In the genomic region with DNA sequence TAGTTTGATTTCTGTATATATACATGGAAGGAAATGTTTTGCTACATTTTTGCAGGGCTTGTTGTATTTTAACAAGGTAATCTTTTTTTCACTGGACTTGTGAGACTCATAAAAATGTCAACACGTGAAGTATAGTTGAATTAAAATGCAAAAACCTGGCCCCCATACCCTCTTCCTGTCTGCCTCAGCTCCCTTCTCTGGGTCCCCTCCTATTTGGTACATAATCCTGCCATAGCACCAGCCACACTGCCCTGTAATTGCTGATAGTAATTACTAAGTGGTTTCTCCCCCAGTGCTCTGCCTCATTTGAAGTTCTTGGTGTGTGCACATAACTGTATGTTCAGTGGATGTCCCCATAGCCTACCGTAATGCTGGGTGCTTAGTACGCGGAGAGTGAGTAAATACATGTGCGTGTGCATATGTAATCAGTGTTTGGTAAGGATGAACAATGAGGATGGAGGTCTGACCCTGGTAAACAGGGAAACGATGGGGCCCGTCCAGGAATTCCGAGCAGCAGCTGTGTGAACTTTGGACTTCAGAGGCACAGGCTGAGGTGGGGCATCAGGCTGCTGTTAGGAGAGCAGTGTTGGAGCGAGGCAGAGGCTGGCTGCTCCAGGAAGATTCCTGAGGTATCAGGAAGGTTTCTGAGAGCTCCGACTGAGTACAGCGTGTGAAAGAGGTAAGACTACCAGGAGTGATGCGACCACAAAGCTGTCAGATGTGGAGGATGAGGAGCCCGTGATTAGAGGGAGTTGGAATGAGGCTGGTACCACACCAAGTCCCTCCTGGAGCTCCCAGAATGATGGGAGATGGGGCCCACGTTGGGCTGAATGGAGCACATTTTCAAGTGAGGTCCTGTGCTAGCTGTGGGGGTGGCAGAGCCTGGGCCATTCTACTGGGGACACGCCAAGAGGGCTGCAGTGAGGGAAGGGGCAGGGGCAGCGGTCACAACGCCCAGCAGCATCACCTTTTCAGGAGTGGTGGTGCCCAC, we compare ENCODE assay signal across 17 cellular contexts.
DNase-seq lines count a peak whose midpoint lies in the region; ATAC-seq, FAIRE-seq and TF ChIP-seq lines count a peak whose summit lies in the region.
"Had no signal": no experiment of that assay in that cellular context is flagged by ENCODE, and none has a peak within 500 bp of the region (broad histone marks: within the 10 kb centered on the region; RNA-seq: fewer than 3 reads in every experiment).

No MANE protein-coding gene starts in this region.

- no peaks in the 10 kb centered on the region for H3K27me3 ChIP-seq in DND-41 (ENCODE audit: insufficient read depth, low read length, poor library complexity)
- no peaks in the 10 kb centered on the region for H3K27me3 ChIP-seq in small intestine (ENCODE audit: control insufficient read depth in 2 of 2, insufficient read depth in 2 of 2, low read length in 2 of 2)

- H3K9ac ChIP-seq in DND-41 (ENCODE audit: low read depth, low read length) (no peak overlapping the region), kidney (ENCODE audit: low read length in 2 of 2) (no peak overlapping the region)

- DNase-seq in DND-41 (no peak), NCI-H526 treated with DMSO at 0.1 percent for 48 hours (lab: John Stamatoyannopoulos, UW) (peak; percentile 87), kidney (peak; percentile 46), small intestine (peak; percentile 90)
- DNase-seq in activated T-cell treated with anti-CD3 and anti-CD28 coated beads, Interleukin-2, amount 50 U/mL, for 48 hours: no peak
- DNase-seq: activated CD4-positive, CD25-positive, alpha-beta regulatory T cell; activated CD8-positive, alpha-beta memory T cell treated with anti-CD3 and anti-CD28 coated beads, Interleukin-2, amount 10 ng/mL, durations not matched to agents 7 days and 5 days; activated effector memory CD4-positive, alpha-beta T cell treated with anti-CD3 and anti-CD28 coated beads, Interleukin-2, amount 50 U/mL, for 16 hours; MV-4-11; naive thymus-derived CD8-positive, alpha-beta T cell; psoas muscle had no signal

- ATAC-seq in DND-41 (ENCODE audit: insufficient read depth, low read depth) (no peak), GM18520 (IDR thresholded peaks at IDR 0.05; ENCODE audit: unreplicated experiment) (no peak), GM18907 (IDR thresholded peaks at IDR 0.05; ENCODE audit: unreplicated experiment) (no peak)
- ATAC-seq: activated CD8-positive, alpha-beta memory T cell treated with anti-CD3 and anti-CD28 coated beads, Interleukin-2, amount 10 ng/mL, durations not matched to agents 7 days and 5 days; naive thymus-derived CD8-positive, alpha-beta T cell; psoas muscle; Right ventricle myocardium inferior had no signal

- H3K4me3 ChIP-seq in DND-41 (ENCODE audit: low read depth in 1 of 2, low read length in 2 of 2): no peak overlapping the region
- peak overlapping the region; percentile 40 to 55 for H3K4me3 ChIP-seq in kidney (ENCODE audit: low read length in 2 of 2)
- no peak overlapping the region for H3K4me3 ChIP-seq in small intestine (ENCODE audit: low read depth in 1 of 2, low read length in 2 of 2)
- H3K4me3 ChIP-seq: lung, psoas muscle had no signal

- no peak for FAIRE-seq in kidney (lab: Jason Lieb, UNC)
- no peak for FAIRE-seq in small intestine (lab: Jason Lieb, UNC)
- FAIRE-seq: colon, frontal cortex had no signal

- peaks cover 12% of the 10 kb centered on the region for H3K9me3 ChIP-seq in DND-41 (ENCODE audit: insufficient read depth, low read length, severe bottlenecking)
- no peaks in the 10 kb centered on the region for H3K9me3 ChIP-seq in kidney (ENCODE audit: control insufficient read depth in 1 of 2, low read length in 2 of 2)
- H3K9me3 ChIP-seq in small intestine (ENCODE audit: control insufficient read depth, low read depth): no peaks in the 10 kb centered on the region
- H3K9me3 ChIP-seq: psoas muscle had no signal

- WGBS in small intestine, 3 donors: 29 to 64% (median 41%) methylated on average over 17 of the region's 17 CpGs

- H3K27ac ChIP-seq in DND-41 (ENCODE audit: low read length) (peak overlapping the region; percentile 26; the same call in 1 of the 2 replicates), kidney (ENCODE audit: low read depth in 2 of 2, low read length in 2 of 2) (peak overlapping the region; percentile 56 to 74), small intestine (ENCODE audit: low read depth in 1 of 2, low read length in 1 of 2) (peak overlapping the region in 1 of 2 donors; percentile 13)
- H3K27ac ChIP-seq: psoas muscle had no signal

- H3K36me3 ChIP-seq in DND-41 (ENCODE audit: insufficient read depth, low read length) (peaks cover 43% of the 10 kb centered on the region), kidney (ENCODE audit: control insufficient read depth in 1 of 2, insufficient read depth in 2 of 2, low read length in 2 of 2) (no peaks in the 10 kb centered on the region), small intestine (ENCODE audit: control insufficient read depth in 2 of 2, insufficient read depth in 2 of 2, low read length in 2 of 2) (no peaks in the 10 kb centered on the region)

- no peak overlapping the region for H2AFZ ChIP-seq in DND-41 (ENCODE audit: low read depth, low read length)

- H3K4me2 ChIP-seq in DND-41 (ENCODE audit: insufficient read depth, low read length): no peak overlapping the region

- intact Hi-C loops in kidney (cut with DNase I): no loop called here

- peaks cover 24% of the 10 kb centered on the region for H3K4me1 ChIP-seq in DND-41 (ENCODE audit: insufficient read depth, low read length)
- peaks cover 22 to 47% of the 10 kb centered on the region in 2 donors for H3K4me1 ChIP-seq in kidney (ENCODE audit: control insufficient read depth in 1 of 2, insufficient read depth in 1 of 2, low read depth in 1 of 2, low read length in 2 of 2)
- no peaks in the 10 kb centered on the region for H3K4me1 ChIP-seq in small intestine (ENCODE audit: control insufficient read depth in 2 of 2, insufficient read depth in 1 of 2, low read depth in 1 of 2, low read length in 1 of 2)

- TF ChIP-seq CTCF in DND-41 (IDR thresholded peaks at IDR 0.05; ENCODE audit: borderline replicate concordance, extremely low read depth, low read length, poor library complexity, severe bottlenecking): no peak
- no peak for TF ChIP-seq CTCF in kidney (IDR thresholded peaks at IDR 0.05; ENCODE audit: borderline replicate concordance, extremely low read depth, insufficient read depth)

- peaks cover 80% of the 10 kb centered on the region for H3K79me2 ChIP-seq in DND-41 (ENCODE audit: insufficient read depth, low read length)

- peaks cover 15% of the 10 kb centered on the region for H4K20me1 ChIP-seq in DND-41 (ENCODE audit: insufficient read depth, low read length)

Comparison
In these comparisons a context has a peak if more than half of its experiments do, and no peak if none do; other contexts are left out.
1. DNase-seq: peak in NCI-H526 treated with DMSO at 0.1 percent for 48 hours (single experiment), kidney (single experiment) and small intestine (single experiment); none in DND-41 (single experiment) and activated T-cell treated with anti-CD3 and anti-CD28 coated beads, Interleukin-2, amount 50 U/mL, for 48 hours (0 of 2).
2. H3K4me3 ChIP-seq: peak in kidney (2 of 2); none in DND-41 (0 of 2) and small intestine (0 of 2).